ENCODE assay signal across 16 cellular contexts in genomic region chr18:79583984-79584401, GRCh38.
DNase-seq lines count a peak whose midpoint lies in the region; ATAC-seq and TF ChIP-seq lines count a peak whose summit lies in the region.
"Had no signal": no experiment of that assay in that cellular context is flagged by ENCODE, and none has a peak within 500 bp of the region (broad histone marks: within the 10 kb centered on the region; RNA-seq: fewer than 3 reads in every experiment).

No MANE protein-coding gene starts in this region.

- 0 out of 3 replicates have a peak, but pooled peaks have one; percentile 22 for ATAC-seq in RWPE2 (ENCODE audit: low read depth)
- ATAC-seq in HG03460 (IDR thresholded peaks at IDR 0.05; ENCODE audit: unreplicated experiment): no peak
- ATAC-seq in HG03097 (IDR thresholded peaks at IDR 0.05; ENCODE audit: low FRiP score, unreplicated experiment): no peak
- ATAC-seq: activated CD4-positive, CD25-positive, alpha-beta regulatory T cell treated with anti-CD3 and anti-CD28 coated beads, Interleukin-2, amount 50 U/mL, for 24 hours had no signal

- H2BK20ac ChIP-seq in H9 (ENCODE audit: low read depth, low read length, poor library complexity, severe bottlenecking): no peak overlapping the region

- no peaks in the 10 kb centered on the region for H3K23me2 ChIP-seq in H9 (ENCODE audit: insufficient read length, low read depth, low read length, poor library complexity, severe bottlenecking)

- H3K27ac ChIP-seq in BLaER1 (peak overlapping the region; percentile 63), H9 (ENCODE audit: insufficient read length, low read depth, low read length) (no peak overlapping the region), RWPE2 (ENCODE audit: poor library complexity, severe bottlenecking) (no peak overlapping the region)
- H3K27ac ChIP-seq: prostate gland had no signal

- no peaks in the 10 kb centered on the region for H3K9me3 ChIP-seq in BLaER1
- H3K9me3 ChIP-seq in H9 (ENCODE audit: control insufficient read depth, low read depth, low read length): no peaks in the 10 kb centered on the region
- H3K9me3 ChIP-seq in RWPE2 (ENCODE audit: severe bottlenecking): no peaks in the 10 kb centered on the region
- H3K9me3 ChIP-seq: prostate gland had no signal

- H2BK12ac ChIP-seq in H9 (ENCODE audit: insufficient read length, low read depth, low read length): no peak overlapping the region

- H3K27ac Mint-ChIP-seq in H9 (peak overlapping the region; percentile 37 to 76 (median 73); a peak in 3 of 7 replicates), nephron (peak overlapping the region in 2 of 3 experiments; percentile 60 to 73)
- H3K27ac Mint-ChIP-seq: activated naive CD8-positive, alpha-beta T cell; B cell had no signal

- no peak overlapping the region for H3K14ac ChIP-seq in H9 (ENCODE audit: insufficient read depth, low read length)

- H3K36me3 ChIP-seq in BLaER1 (no peaks in the 10 kb centered on the region), RWPE2 (ENCODE audit: low read depth) (no peaks in the 10 kb centered on the region)
- H3K36me3 ChIP-seq: prostate gland had no signal

- H3K4me1 ChIP-seq in BLaER1: peaks cover 60% of the 10 kb centered on the region
- no peaks in the 10 kb centered on the region for H3K4me1 ChIP-seq in H9 (ENCODE audit: insufficient read depth, low read length)
- H3K4me1 ChIP-seq in RWPE2 (ENCODE audit: insufficient read depth, poor library complexity, severe bottlenecking): no peaks in the 10 kb centered on the region
- H3K4me1 ChIP-seq: prostate gland had no signal

- no peak overlapping the region for H2BK5ac ChIP-seq in H9 (ENCODE audit: insufficient read length, low read length)

- no peaks in the 10 kb centered on the region; a peak in 1 of 5 replicates for H3K9me3 Mint-ChIP-seq in H9
- no peaks in the 10 kb centered on the region for H3K9me3 Mint-ChIP-seq in nephron

- WGBS in H9 (ENCODE audit: extremely low coverage, insufficient read length, low lambda C conversion rate): no CpG with 5 or more reads among the region's 15 CpGs

- no peak overlapping the region for H3K18ac ChIP-seq in H9 (ENCODE audit: insufficient read length, low read depth, low read length)

- H4K91ac ChIP-seq in H9 (ENCODE audit: insufficient read length, low read depth, low read length): no peak overlapping the region

- DNase-seq in H9 (no peak), RWPE2 (ENCODE audit: low spot score) (peak; percentile 31)
- DNase-seq in activated CD4-positive, alpha-beta T cell treated with anti-CD3 and anti-CD28 coated beads, Interleukin-2, amount 50 U/mL, for 4 hours: no peak
- DNase-seq: DMS79, Karpas-422, NCI-H1436 treated with DMSO at 0.1 percent for 48 hours, NCI-H82, T-helper 1 cell had no signal

- H3K4me3 ChIP-seq in BLaER1: no peak overlapping the region
- H3K4me3 ChIP-seq in RWPE2 (ENCODE audit: severe bottlenecking): no peak overlapping the region
- H3K4me3 ChIP-seq: prostate gland had no signal

- H2AFZ ChIP-seq in H9 (ENCODE audit: low read length): no peak overlapping the region

- H3K23ac ChIP-seq in H9 (ENCODE audit: insufficient read length, low read depth, low read length): no peak overlapping the region

- H4K20me1 ChIP-seq in BLaER1: no peaks in the 10 kb centered on the region
- no peaks in the 10 kb centered on the region for H4K20me1 ChIP-seq in H9 (ENCODE audit: control insufficient read depth, insufficient read depth, insufficient read length)

- no peak overlapping the region for H3K4me3 Mint-ChIP-seq in H9
- no peak overlapping the region for H3K4me3 Mint-ChIP-seq in nephron
- H3K4me3 Mint-ChIP-seq: activated naive CD8-positive, alpha-beta T cell; B cell had no signal

- no peak overlapping the region for H3K56ac ChIP-seq in H9 (ENCODE audit: insufficient read length, low read depth, low read length)

- no peak overlapping the region for H2BK120ac ChIP-seq in H9 (ENCODE audit: low read depth, low read length, poor library complexity, severe bottlenecking)

- no peak overlapping the region for H4K5ac ChIP-seq in H9 (ENCODE audit: insufficient read length, low read depth, low read length)

- H3K27me3 Mint-ChIP-seq in H9 (ENCODE audit: low read depth) (no peaks in the 10 kb centered on the region; the same call in 1 of the 2 replicates), nephron (ENCODE audit: low read depth) (peaks cover 3% of the 10 kb centered on the region)
- H3K27me3 Mint-ChIP-seq: activated naive CD8-positive, alpha-beta T cell; B cell had no signal

- no peaks in the 10 kb centered on the region for H3K79me1 ChIP-seq in H9 (ENCODE audit: insufficient read depth, low read depth, low read length, poor library complexity, severe bottlenecking)

- H2AK5ac ChIP-seq in H9 (ENCODE audit: insufficient read length, low read length): no peak overlapping the region

- no peak overlapping the region for H3T11ph ChIP-seq in H9 (ENCODE audit: low read length)

- no peak for TF ChIP-seq CTCF in H9 (conservative IDR thresholded peaks at IDR 0.05)
- no peak for TF ChIP-seq CTCF in RWPE2 (IDR thresholded peaks at IDR 0.05; ENCODE audit: poor library complexity, severe bottlenecking)
- TF ChIP-seq CTCF in nephron (IDR thresholded peaks at IDR 0.05; ENCODE audit: unreplicated experiment in 3 of 3): no peak

- H3K27me3 ChIP-seq in BLaER1: no peaks in the 10 kb centered on the region
- H3K27me3 ChIP-seq in H9 (ENCODE audit: insufficient read depth, low read length): no peaks in the 10 kb centered on the region
- no peaks in the 10 kb centered on the region for H3K27me3 ChIP-seq in RWPE2 (ENCODE audit: insufficient read depth, poor library complexity, severe bottlenecking)

- H3K4ac ChIP-seq in H9 (ENCODE audit: low read depth, low read length): no peak overlapping the region

- H3K4me1 Mint-ChIP-seq in H9: peaks cover 12 to 18% of the 10 kb centered on the region in 2 experiments
- peaks cover 46% of the 10 kb centered on the region for H3K4me1 Mint-ChIP-seq in nephron

- H3K36me3 Mint-ChIP-seq in H9 (ENCODE audit: insufficient read depth in 1 of 3, low read depth in 3 of 3) (no peaks in the 10 kb centered on the region), nephron (ENCODE audit: low read depth) (no peaks in the 10 kb centered on the region)
- H3K36me3 Mint-ChIP-seq: activated naive CD8-positive, alpha-beta T cell had no signal

- no peak overlapping the region for H3K9ac ChIP-seq in BLaER1
- no peak overlapping the region for H3K9ac ChIP-seq in H9 (ENCODE audit: extremely low read depth, insufficient read length, low read length)

- H3K4me2 ChIP-seq in BLaER1 (peak overlapping the region; percentile 69), H9 (ENCODE audit: insufficient read depth, insufficient read length, low read length) (no peak overlapping the region)

- no peak overlapping the region for H2BK15ac ChIP-seq in H9 (ENCODE audit: low read depth, low read length)

- no peak overlapping the region for H4K8ac ChIP-seq in H9 (replicated peaks; ENCODE audit: insufficient read length, low read depth, low read length)

- no peaks in the 10 kb centered on the region for H3K79me2 ChIP-seq in H9 (ENCODE audit: insufficient read depth, low read length)
